ENCODE assay signal across 8 cellular contexts in the genomic region with DNA sequence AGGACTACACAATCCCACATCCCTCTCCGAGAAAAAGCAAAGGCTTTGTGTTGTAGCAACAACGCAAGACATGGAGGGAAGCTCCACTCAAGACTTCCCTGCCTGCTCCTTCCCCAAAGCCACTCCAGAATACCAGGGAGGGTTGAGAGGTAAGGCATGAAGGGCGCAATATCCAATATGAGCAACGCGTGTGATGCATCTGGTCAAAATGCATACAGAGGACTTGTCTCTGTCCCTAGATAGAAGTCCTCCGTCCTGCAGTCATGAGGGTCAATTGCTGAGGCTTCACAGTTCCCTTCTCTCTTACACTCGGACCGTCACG. TPM values are rescaled to one million over a fixed set of nuclear protein-coding genes. Genes with fewer than 3 reads are reported as not detected.
A peak's percentile ranks its signal among the peaks of the same experiment; 100 is the strongest.
DNase-seq lines count a peak whose midpoint lies in the region; ATAC-seq and TF ChIP-seq lines count a peak whose summit lies in the region.

No MANE protein-coding gene starts in this region.

- H3K23me2 ChIP-seq in H9 (ENCODE audit: insufficient read length, low read depth, low read length, poor library complexity, severe bottlenecking) = peaks cover 12% of the 10 kb centered on the region

- H3K36me3 ChIP-seq in BJ (ENCODE audit: control insufficient read depth, insufficient read depth, low read length) = no peaks in the 10 kb centered on the region

- H3K4me2 ChIP-seq in H9 (ENCODE audit: insufficient read depth, insufficient read length, low read length) = peak overlapping the region; percentile 98

- CTCF ChIA-PET in BJ (lab: Yijun Ruan, JAX) = interaction anchor here (0.9 kb wide), 1 partner anchor 9 kb away, joined by 3 read pairs; no protein-coding TSS in a partner anchor

- H3K23ac ChIP-seq in H9 (ENCODE audit: insufficient read length, low read depth, low read length) = no peak overlapping the region

- no CpG with 5 or more reads among the region's 9 CpGs for WGBS in H9 (ENCODE audit: extremely low coverage, insufficient read length, low lambda C conversion rate)

- peak overlapping the region; percentile 68; the same call in 1 of the 2 replicates for H3K14ac ChIP-seq in H9 (ENCODE audit: insufficient read depth, low read length)

- DNase-seq in BJ (ENCODE audit: low read depth) = no peak
- DNase-seq in H9 = no peak
- no peak for DNase-seq in T-helper 17 cell
- DNase-seq in fibroblast of pulmonary artery (ENCODE audit: low read depth) = no peak
- DNase-seq in retinal pigment epithelial cell (ENCODE audit: low read depth) = no peak
- no peak for DNase-seq in GM19240 (ENCODE audit: insufficient read length, low spot score)
- no peak for DNase-seq in GOT3 (lab: John Stamatoyannopoulos, UW)

- H3K4me3 Mint-ChIP-seq in H9 (peak overlapping the region; percentile 98 to 100), T-helper 17 cell (peak overlapping the region; percentile 100)

- no peak overlapping the region for H4K8ac ChIP-seq in H9 (replicated peaks; ENCODE audit: insufficient read length, low read depth, low read length)

- H2BK15ac ChIP-seq in H9 (ENCODE audit: low read depth, low read length) = no peak overlapping the region

- H3K4me1 Mint-ChIP-seq in H9 (peaks cover 35 to 38% of the 10 kb centered on the region in 2 experiments), T-helper 17 cell (peaks cover 37% of the 10 kb centered on the region)

- POLR2A ChIA-PET in BJ (lab: Charles Lee) = no interaction called here

- no peaks in the 10 kb centered on the region for H3K27me3 ChIP-seq in BJ (ENCODE audit: control insufficient read depth, insufficient read depth, low read length)
- no peaks in the 10 kb centered on the region for H3K27me3 ChIP-seq in H9 (ENCODE audit: insufficient read depth, low read length)

- H2AK5ac ChIP-seq in H9 (ENCODE audit: insufficient read length, low read length) = no peak overlapping the region

- no peaks in the 10 kb centered on the region for H3K9me3 Mint-ChIP-seq in H9

- peaks cover 49% of the 10 kb centered on the region; the same call in 1 of the 2 replicates for H3K79me2 ChIP-seq in H9 (ENCODE audit: insufficient read depth, low read length)

- H3T11ph ChIP-seq in H9 (ENCODE audit: low read length) = no peak overlapping the region

- ATAC-seq in T-helper 17 cell = no peak
- ATAC-seq in GM19467 (IDR thresholded peaks at IDR 0.05; ENCODE audit: unreplicated experiment) = no peak

- peak overlapping the region; percentile 51 for H3K18ac ChIP-seq in H9 (ENCODE audit: insufficient read length, low read depth, low read length)

- H2BK120ac ChIP-seq in H9 (ENCODE audit: low read depth, low read length, poor library complexity, severe bottlenecking) = no peak overlapping the region

- no peak overlapping the region for H2BK20ac ChIP-seq in H9 (ENCODE audit: low read depth, low read length, poor library complexity, severe bottlenecking)

- H3K27me3 Mint-ChIP-seq in H9 (ENCODE audit: low read depth) (no peaks in the 10 kb centered on the region), T-helper 17 cell (no peaks in the 10 kb centered on the region)

- H3K4me1 ChIP-seq in H9 (ENCODE audit: insufficient read depth, low read length) = no peaks in the 10 kb centered on the region

- H3K79me1 ChIP-seq in H9 (ENCODE audit: insufficient read depth, low read depth, low read length, poor library complexity, severe bottlenecking) = peaks cover 3% of the 10 kb centered on the region

- H4K20me1 ChIP-seq in H9 (ENCODE audit: control insufficient read depth, insufficient read depth, insufficient read length) = no peaks in the 10 kb centered on the region

- H3K9me3 ChIP-seq in H9 (ENCODE audit: control insufficient read depth, low read depth, low read length) (no peaks in the 10 kb centered on the region), T-helper 17 cell (ENCODE audit: control insufficient read depth, low read length, poor library complexity, severe bottlenecking) (no peaks in the 10 kb centered on the region)

- no peak overlapping the region for H4K5ac ChIP-seq in H9 (ENCODE audit: insufficient read length, low read depth, low read length)

- peak overlapping the region; percentile 31 for H3K27ac ChIP-seq in H9 (ENCODE audit: insufficient read length, low read depth, low read length)

- peak overlapping the region; percentile 89 for H3K9ac ChIP-seq in H9 (ENCODE audit: extremely low read depth, insufficient read length, low read length)

- peak overlapping the region; percentile 42 for H2BK5ac ChIP-seq in H9 (ENCODE audit: insufficient read length, low read length)

- no peak overlapping the region for H2BK12ac ChIP-seq in H9 (ENCODE audit: insufficient read length, low read depth, low read length)

- H3K4me3 ChIP-seq in BJ (ENCODE audit: low read depth, low read length) = peak overlapping the region; percentile 84
- peak overlapping the region; percentile 95 for H3K4me3 ChIP-seq in fibroblast of pulmonary artery (replicated peaks; ENCODE audit: low read depth, low read length)
- peak overlapping the region; percentile 79 for H3K4me3 ChIP-seq in retinal pigment epithelial cell (ENCODE audit: low read length)

- no peak overlapping the region for H4K91ac ChIP-seq in H9 (ENCODE audit: insufficient read length, low read depth, low read length)

- TF ChIP-seq CTCF in BJ (IDR thresholded peaks at IDR 0.05; ENCODE audit: insufficient read depth, low read depth, low read length) (no peak), H9 (conservative IDR thresholded peaks at IDR 0.05) (no peak), fibroblast of pulmonary artery (IDR thresholded peaks at IDR 0.05; ENCODE audit: low read length, missing control alignments) (no peak), retinal pigment epithelial cell (conservative IDR thresholded peaks at IDR 0.05; ENCODE audit: low read depth, low read length) (no peak)

- H3K27ac Mint-ChIP-seq in H9 (peak overlapping the region; percentile 99 to 100 (median 99)), T-helper 17 cell (peak overlapping the region; percentile 97)

- H3K4ac ChIP-seq in H9 (ENCODE audit: low read depth, low read length) = no peak overlapping the region

- H2AFZ ChIP-seq in H9 (ENCODE audit: low read length) = no peak overlapping the region

- peak overlapping the region; percentile 19 for H3K56ac ChIP-seq in H9 (ENCODE audit: insufficient read length, low read depth, low read length)

- H3K36me3 Mint-ChIP-seq in H9 (ENCODE audit: insufficient read depth in 1 of 3, low read depth in 3 of 3) = peaks cover 0 to 15% (median 11%) of the 10 kb centered on the region in 3 experiments; a peak in 5 of 7 replicates
- H3K36me3 Mint-ChIP-seq in T-helper 17 cell (ENCODE audit: low read depth) = peaks cover 5% of the 10 kb centered on the region

RNA-seq across cellular contexts. Expression of gene ORC4, which starts 0.5 kb away (rescaled TPM):
- 12.7 and 34.8 TPM in 2 replicates for polyA plus RNA-seq in BJ (2011; rRNA removed)
- polyA minus RNA-seq in BJ (2011; rRNA and poly(A)+ RNA removed) = 13.7 and 17.7 TPM in 2 replicates
- total RNA-seq in H9 (2021) (66.0 and 72.9 TPM in 2 replicates), T-helper 17 cell (10 to 100 TPM; 29.5 to 32.7 TPM)

RNA-seq across cellular contexts. Expression of gene MBD5, which starts 0.9 kb away (rescaled TPM):
- 20.4 and 28.1 TPM in 2 replicates for polyA plus RNA-seq in BJ (2011; rRNA removed)
- polyA minus RNA-seq in BJ (2011; rRNA and poly(A)+ RNA removed) = 90.2 and 134 TPM in 2 replicates
- 22.1 and 23.1 TPM in 2 replicates for total RNA-seq in H9 (2021)
- 10 to 100 TPM; 56.1 to 56.8 TPM for total RNA-seq in T-helper 17 cell
